ENCODE assay signal across 16 cellular contexts in the genomic region with DNA sequence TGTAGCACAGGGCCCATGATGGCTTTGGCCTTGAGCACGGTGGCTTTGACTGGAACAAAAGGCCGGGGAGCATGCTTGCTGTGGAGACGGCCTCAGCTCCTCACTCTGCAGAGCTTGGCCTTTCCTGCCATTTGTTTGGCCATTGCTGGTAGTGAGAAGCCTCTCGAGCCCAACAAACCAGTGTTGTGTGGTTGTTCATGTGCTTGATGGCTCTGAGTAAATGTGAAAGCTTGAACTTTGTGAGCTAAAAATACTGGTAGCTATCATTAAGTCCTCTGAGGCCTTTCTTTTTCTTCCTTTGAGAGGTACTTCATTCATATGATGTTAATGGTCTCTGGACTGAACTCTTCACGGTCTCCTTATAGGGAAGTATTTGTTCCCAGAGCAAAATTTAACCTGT. TPM values are rescaled to one million over a fixed set of nuclear protein-coding genes. Genes with fewer than 3 reads are reported as not detected.
DNase-seq lines count a peak whose midpoint lies in the region; ATAC-seq and TF ChIP-seq lines count a peak whose summit lies in the region.
"Had no signal": no experiment of that assay in that cellular context is flagged by ENCODE, and none has a peak within 500 bp of the region (broad histone marks: within the 10 kb centered on the region; RNA-seq: fewer than 3 reads in every experiment).

No MANE protein-coding gene starts in this region.

- peak overlapping the region in 3 of 11 experiments; percentile 21 to 48 (median 36); a peak in 5 of 22 replicates for H3K27ac ChIP-seq in BLaER1 treated with 17β-estradiol and CSF1 and Interleukin-3, amounts not matched to agents 10 nM and 100 nM
- H3K27ac ChIP-seq in lower lobe of right lung, result no peak overlapping the region
- H3K27ac ChIP-seq: epithelial cell of prostate, HL-60 had no signal

- CTCF ChIA-PET in T-cell (lab: Charles Lee), result interaction anchor here in 1 of 2 donors (0.7 kb wide), 1 partner anchor 17 kb away, joined by 3 read pairs; no protein-coding TSS in a partner anchor

- POLR2A ChIA-PET in T-cell (lab: Charles Lee), result interaction anchor here in 1 of 2 donors (0.6 kb wide), 1 partner anchor 9 kb away, joined by 3 read pairs; no protein-coding TSS in a partner anchor

- H3K36me3 Mint-ChIP-seq in T-cell, result peaks cover 71% of the 10 kb centered on the region
- peaks cover 56% of the 10 kb centered on the region for H3K36me3 Mint-ChIP-seq in T-helper 2 cell treated with Interferon-gamma antibody and Interleukin-4, amounts not matched to agents 5 μg/mL and 100 μg/mL, for 36 hours (ENCODE audit: low read depth)

- H3K4me1 Mint-ChIP-seq in T-cell, result no peaks in the 10 kb centered on the region
- H3K4me1 Mint-ChIP-seq in T-helper 2 cell treated with Interferon-gamma antibody and Interleukin-4, amounts not matched to agents 5 μg/mL and 100 μg/mL, for 36 hours (ENCODE audit: low read depth), result no peaks in the 10 kb centered on the region
- H3K4me1 Mint-ChIP-seq: activated naive CD8-positive, alpha-beta T cell treated with anti-CD3 and anti-CD28 coated beads for 36 hours had no signal

- H3K9ac ChIP-seq in BLaER1 treated with 17β-estradiol and CSF1 and Interleukin-3, amounts not matched to agents 10 nM and 100 nM, result 0 out of 22 replicates have a peak overlapping the region, but pooled peaks of 2 of the 11 experiments have one; percentile 22 to 33

- no peaks in the 10 kb centered on the region for H3K9me3 ChIP-seq in BLaER1 treated with 17β-estradiol and CSF1 and Interleukin-3, amounts not matched to agents 10 nM and 100 nM (replicated peaks in 1 of 11)
- no peaks in the 10 kb centered on the region for H3K9me3 ChIP-seq in lower lobe of right lung

- H3K4me2 ChIP-seq in BLaER1 treated with 17β-estradiol and CSF1 and Interleukin-3, amounts not matched to agents 10 nM and 100 nM, result peak overlapping the region; percentile 23 to 76 (median 62)

- H3K4me3 ChIP-seq in BLaER1 treated with 17β-estradiol and CSF1 and Interleukin-3, amounts not matched to agents 10 nM and 100 nM, result no peak overlapping the region
- H3K4me3 ChIP-seq in lower lobe of right lung, result no peak overlapping the region

- H3K27me3 Mint-ChIP-seq in T-cell, result no peaks in the 10 kb centered on the region
- no peaks in the 10 kb centered on the region for H3K27me3 Mint-ChIP-seq in T-helper 2 cell treated with Interferon-gamma antibody and Interleukin-4, amounts not matched to agents 5 μg/mL and 100 μg/mL, for 36 hours (ENCODE audit: low read depth)
- H3K27me3 Mint-ChIP-seq: activated naive CD8-positive, alpha-beta T cell treated with anti-CD3 and anti-CD28 coated beads for 36 hours had no signal

- no peaks in the 10 kb centered on the region for H3K27me3 ChIP-seq in BLaER1 treated with 17β-estradiol and CSF1 and Interleukin-3, amounts not matched to agents 10 nM and 100 nM
- H3K27me3 ChIP-seq in lower lobe of right lung (ENCODE audit: low read depth), result no peaks in the 10 kb centered on the region

- peaks cover 89 to 100% (median 100%) of the 10 kb centered on the region in 11 experiments for H3K36me3 ChIP-seq in BLaER1 treated with 17β-estradiol and CSF1 and Interleukin-3, amounts not matched to agents 10 nM and 100 nM
- H3K36me3 ChIP-seq in lower lobe of right lung, result peaks cover 99% of the 10 kb centered on the region

- DNase-seq in T-cell (no peak), occipital lobe (lab: John Stamatoyannopoulos, UW) (no peak), lower lobe of right lung (no peak)
- DNase-seq in T-helper 2 cell treated with Interferon-gamma antibody and Interleukin-4, amounts not matched to agents 5 μg/mL and 100 μg/mL, for 36 hours (ENCODE audit: low spot score), result no peak
- DNase-seq: activated CD4-positive, CD25-positive, alpha-beta regulatory T cell treated with anti-CD3 and anti-CD28 coated beads, Interleukin-2, amount 50 U/mL, for 72 hours; activated CD8-positive, alpha-beta memory T cell treated with anti-CD3 and anti-CD28 coated beads, Interleukin-2, amount 50 U/mL, for 48 hours; activated naive CD8-positive, alpha-beta T cell treated with anti-CD3 and anti-CD28 coated beads for 36 hours; NCI-H1694; NCI-H69; stimulated activated CD4-positive, alpha-beta T cell treated with anti-CD3 and anti-CD28 coated beads, Interleukin-12 subunit alpha, Interleukin-12 subunit beta, amount 100 ng/mL, for 4 hours had no signal

- TF ChIP-seq CTCF in lower lobe of right lung (IDR thresholded peaks at IDR 0.05), result no peak

- intact Hi-C loops in lower lobe of right lung (cut with DNase I), result no loop called here

- H3K4me3 Mint-ChIP-seq in T-cell, result no peak overlapping the region
- no peak overlapping the region for H3K4me3 Mint-ChIP-seq in T-helper 2 cell treated with Interferon-gamma antibody and Interleukin-4, amounts not matched to agents 5 μg/mL and 100 μg/mL, for 36 hours
- H3K4me3 Mint-ChIP-seq: activated naive CD8-positive, alpha-beta T cell treated with anti-CD3 and anti-CD28 coated beads for 36 hours had no signal

- no peaks in the 10 kb centered on the region for H3K9me3 Mint-ChIP-seq in T-cell
- H3K9me3 Mint-ChIP-seq in T-helper 2 cell treated with Interferon-gamma antibody and Interleukin-4, amounts not matched to agents 5 μg/mL and 100 μg/mL, for 36 hours, result no peaks in the 10 kb centered on the region
- H3K9me3 Mint-ChIP-seq: activated naive CD8-positive, alpha-beta T cell treated with anti-CD3 and anti-CD28 coated beads for 36 hours had no signal

- peaks cover 25 to 53% (median 37%) of the 10 kb centered on the region in 10 experiments for H3K4me1 ChIP-seq in BLaER1 treated with 17β-estradiol and CSF1 and Interleukin-3, amounts not matched to agents 10 nM and 100 nM
- no peaks in the 10 kb centered on the region for H3K4me1 ChIP-seq in lower lobe of right lung

- peaks cover 0 to 43% (median 4%) of the 10 kb centered on the region in 11 experiments; a peak in 12 of 22 replicates for H4K20me1 ChIP-seq in BLaER1 treated with 17β-estradiol and CSF1 and Interleukin-3, amounts not matched to agents 10 nM and 100 nM

- ATAC-seq in GM18868 (IDR thresholded peaks at IDR 0.05; ENCODE audit: unreplicated experiment), result peak; percentile 70
- peak; percentile 53 for ATAC-seq in HG02588 (IDR thresholded peaks at IDR 0.05; ENCODE audit: unreplicated experiment)
- ATAC-seq in HG03520 (IDR thresholded peaks at IDR 0.05; ENCODE audit: unreplicated experiment), result peak; percentile 49
- no peak for ATAC-seq in T-cell (replicated peaks in 1 of 4)
- no peak for ATAC-seq in lower lobe of right lung

- peak overlapping the region in 1 of 2 donors; percentile 16 for H3K27ac Mint-ChIP-seq in T-cell
- no peak overlapping the region for H3K27ac Mint-ChIP-seq in T-helper 2 cell treated with Interferon-gamma antibody and Interleukin-4, amounts not matched to agents 5 μg/mL and 100 μg/mL, for 36 hours
- H3K27ac Mint-ChIP-seq: activated naive CD8-positive, alpha-beta T cell treated with anti-CD3 and anti-CD28 coated beads for 36 hours had no signal

RNA-seq across cellular contexts. Expression of gene NAT10, which starts 39.6 kb away (rescaled TPM):
- total RNA-seq in T-cell (10 to 100 TPM; 55.0 to 84.0 (median 73.5) TPM), occipital lobe (12.2 TPM), lower lobe of right lung (37.3 TPM)

Comparison
In these comparisons a context has a peak if more than half of its experiments do, and no peak if none do; other contexts are left out.
1. ATAC-seq: peak in GM18868 (single experiment), HG02588 (single experiment) and HG03520 (single experiment); none in T-cell (0 of 4) and lower lobe of right lung (0 of 2).